In the genomic region with DNA sequence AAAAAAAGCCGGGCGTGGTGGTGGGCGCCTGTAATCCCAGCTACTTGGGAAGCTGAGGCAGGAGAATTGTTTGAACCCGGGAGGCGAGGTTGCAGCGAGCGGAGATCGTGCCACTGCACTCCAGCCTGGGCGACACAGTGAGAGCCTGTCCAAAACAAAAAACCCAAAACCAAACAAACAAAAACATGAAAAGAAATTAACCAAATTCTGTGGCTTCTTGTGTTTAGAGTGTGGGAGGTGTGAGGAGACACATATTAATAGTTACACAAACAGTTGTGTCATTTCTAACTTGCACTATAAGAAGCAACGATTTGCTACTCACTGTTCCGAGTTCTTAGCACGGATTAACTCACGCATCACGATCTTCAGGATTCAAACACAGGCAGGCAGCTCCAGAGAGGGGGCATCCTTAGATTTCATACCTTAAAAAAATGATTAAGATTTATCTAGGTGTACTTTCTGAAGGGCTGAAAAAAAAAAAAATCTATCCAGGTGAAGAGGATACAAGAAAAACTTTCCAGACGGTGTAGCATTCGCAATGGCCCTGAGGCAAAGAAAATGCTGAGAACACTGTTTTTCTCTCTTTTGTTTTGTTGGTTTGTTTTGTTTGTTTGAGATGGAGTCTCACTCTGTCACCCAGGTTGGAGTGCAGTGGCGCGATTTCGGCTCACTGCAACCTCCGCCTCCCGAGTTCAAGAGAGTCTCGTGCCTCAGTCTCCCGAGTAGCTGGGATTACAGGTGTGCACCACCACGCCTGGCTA, we compare ENCODE assay signal across 8 cellular contexts. TPM values are rescaled to one million over a fixed set of nuclear protein-coding genes. Genes with fewer than 3 reads are reported as not detected.
A peak's percentile ranks its signal among the peaks of the same experiment; 100 is the strongest.
DNase-seq lines count a peak whose midpoint lies in the region; ATAC-seq and TF ChIP-seq lines count a peak whose summit lies in the region.

No MANE protein-coding gene starts in this region.

- 39% methylated on average over 13 of the region's 24 CpGs for WGBS in right lobe of liver (ENCODE audit: insufficient coverage, low coverage, low lambda C conversion rate, missing lambda C conversion rate)
- WGBS in transverse colon (ENCODE audit: low coverage in 1 of 2), 2 donors: 65 to 72% methylated on average over 7 to 23 of the region's 24 CpGs
- 57 to 66% methylated on average over 22 to 24 of the region's 24 CpGs for WGBS in aorta, 2 donors

- H3K4me1 Mint-ChIP-seq in activated naive CD8-positive, alpha-beta T cell treated with anti-CD3 and anti-CD28 coated beads, Interleukin-2, amount 10 ng/mL, durations not matched to agents 7 days and 5 days: peaks cover 14% of the 10 kb centered on the region

- H3K27me3 ChIP-seq in right lobe of liver: no peaks in the 10 kb centered on the region
- H3K27me3 ChIP-seq in transverse colon: no peaks in the 10 kb centered on the region
- no peaks in the 10 kb centered on the region for H3K27me3 ChIP-seq in aorta (ENCODE audit: control insufficient read depth in 1 of 2, insufficient read depth in 2 of 2, low read length in 1 of 2)

- peak overlapping the region; percentile 89 for H3K4me3 ChIP-seq in GM12875 (ENCODE audit: low read depth, low read length)
- H3K4me3 ChIP-seq in right lobe of liver: peak overlapping the region; percentile 90 to 94 (median 91)
- peak overlapping the region; percentile 19 to 91 (median 90) for H3K4me3 ChIP-seq in transverse colon
- H3K4me3 ChIP-seq in aorta (ENCODE audit: low read length in 2 of 2): peak overlapping the region in 1 of 2 donors; percentile 91

- intact Hi-C loops in right lobe of liver (cut with DNase I) (no loop called here), transverse colon (cut with DNase I; ENCODE audit: low total_unique reads) (loop anchor here (1.0 kb wide), 1 partner anchor 37 kb away; no protein-coding TSS in a partner anchor), aorta (cut with DNase I) (no loop called here)

- H3K36me3 ChIP-seq in right lobe of liver: no peaks in the 10 kb centered on the region
- no peaks in the 10 kb centered on the region for H3K36me3 ChIP-seq in transverse colon
- no peaks in the 10 kb centered on the region for H3K36me3 ChIP-seq in aorta (ENCODE audit: control insufficient read depth in 1 of 2, insufficient read depth in 2 of 2, low read length in 1 of 2)

- TF ChIP-seq EP300 in transverse colon (IDR thresholded peaks at IDR 0.05; ENCODE audit: low read depth): no peak

- peaks cover 1% of the 10 kb centered on the region for H3K36me3 Mint-ChIP-seq in activated naive CD8-positive, alpha-beta T cell treated with anti-CD3 and anti-CD28 coated beads, Interleukin-2, amount 10 ng/mL, durations not matched to agents 7 days and 5 days

- H3K4me3 Mint-ChIP-seq in activated naive CD8-positive, alpha-beta T cell treated with anti-CD3 and anti-CD28 coated beads, Interleukin-2, amount 10 ng/mL, durations not matched to agents 7 days and 5 days: peak overlapping the region; percentile 88

- no peaks in the 10 kb centered on the region for H3K27me3 Mint-ChIP-seq in activated naive CD8-positive, alpha-beta T cell treated with anti-CD3 and anti-CD28 coated beads, Interleukin-2, amount 10 ng/mL, durations not matched to agents 7 days and 5 days

- DNase-seq in activated naive CD8-positive, alpha-beta T cell treated with anti-CD3 and anti-CD28 coated beads, Interleukin-2, amount 10 ng/mL, durations not matched to agents 7 days and 5 days: no peak
- no peak for DNase-seq in right lobe of liver
- no peak for DNase-seq in transverse colon
- DNase-seq in aorta: no peak

- TF ChIP-seq CTCF in GM12875 (IDR thresholded peaks at IDR 0.05; ENCODE audit: borderline replicate concordance, insufficient read depth, low read depth, low read length) (no peak), right lobe of liver (IDR thresholded peaks at IDR 0.05) (no peak), transverse colon (IDR thresholded peaks at IDR 0.05) (no peak)

- H3K9me3 Mint-ChIP-seq in activated naive CD8-positive, alpha-beta T cell treated with anti-CD3 and anti-CD28 coated beads, Interleukin-2, amount 10 ng/mL, durations not matched to agents 7 days and 5 days: no peaks in the 10 kb centered on the region

- POLR2A ChIA-PET in activated naive CD8-positive, alpha-beta T cell treated with anti-CD3 and anti-CD28 coated beads, Interleukin-2, amount 10 ng/mL, durations not matched to agents 7 days and 5 days (lab: Charles Lee): interaction anchor here (0.6 to 2.4 kb wide), 19 partner anchors 9 to 1740 kb away, joined by 3 to 13 read pairs (median 4); a partner anchor contains a TSS

- H3K9me3 ChIP-seq in right lobe of liver: no peaks in the 10 kb centered on the region
- no peaks in the 10 kb centered on the region for H3K9me3 ChIP-seq in transverse colon
- no peaks in the 10 kb centered on the region for H3K9me3 ChIP-seq in aorta (ENCODE audit: control insufficient read depth, low read length)

- peak; percentile 44 for ATAC-seq in HG02973 (IDR thresholded peaks at IDR 0.05; ENCODE audit: unreplicated experiment)
- ATAC-seq in activated naive CD8-positive, alpha-beta T cell treated with anti-CD3 and anti-CD28 coated beads, Interleukin-2, amount 10 ng/mL, durations not matched to agents 7 days and 5 days (ENCODE audit: low read depth): no peak
- no peak for ATAC-seq in right lobe of liver
- no peak for ATAC-seq in HG03469 (IDR thresholded peaks at IDR 0.05; ENCODE audit: unreplicated experiment)
- ATAC-seq in GM18868 (IDR thresholded peaks at IDR 0.05; ENCODE audit: unreplicated experiment): no peak
- ATAC-seq in aorta (ENCODE audit: low FRiP score): no peak

- TF ChIP-seq POLR2A in right lobe of liver (IDR thresholded peaks at IDR 0.05) (no peak), transverse colon (IDR thresholded peaks at IDR 0.05) (no peak)

- peak overlapping the region; percentile 85 for H3K27ac Mint-ChIP-seq in activated naive CD8-positive, alpha-beta T cell treated with anti-CD3 and anti-CD28 coated beads, Interleukin-2, amount 10 ng/mL, durations not matched to agents 7 days and 5 days

- H3K27ac ChIP-seq in right lobe of liver (peak overlapping the region; percentile 97 to 99 (median 98)), transverse colon (peak overlapping the region; percentile 90 to 96 (median 93)), aorta (ENCODE audit: low read depth in 1 of 2, low read length in 2 of 2) (no peak overlapping the region)

- in situ Hi-C loops in transverse colon (cut with MboI; ENCODE audit: low pct_ligation_motif_present in 1 of 4, low pct_unique_long_range_greater_than_20kb in 1 of 4, low sequenced_read_pairs in 3 of 4): no loop called here

- H3K4me1 ChIP-seq in right lobe of liver (peaks cover 0 to 18% (median 0%) of the 10 kb centered on the region in 4 donors), transverse colon (peaks cover 0 to 14% (median 7%) of the 10 kb centered on the region in 4 donors), aorta (ENCODE audit: control insufficient read depth in 1 of 2, insufficient read depth in 2 of 2, low read length in 2 of 2) (peaks cover 0 to 1% of the 10 kb centered on the region in 2 donors)

RNA-seq across cellular contexts. Expression of a gene that starts 0.7 kb away (rescaled TPM):
- 10 to 100 TPM; 35.4 to 37.2 TPM for total RNA-seq in activated naive CD8-positive, alpha-beta T cell treated with anti-CD3 and anti-CD28 coated beads, Interleukin-2, amount 10 ng/mL, durations not matched to agents 7 days and 5 days
- 100 to 1,000 TPM; 143 to 178 (median 160) TPM for total RNA-seq in right lobe of liver
- 10 to 100 TPM; 59.8 to 83.4 (median 60.7) TPM for total RNA-seq in transverse colon
- 10 to 100 TPM; 22.4 to 36.8 TPM for total RNA-seq in aorta
- 10 to 100 TPM; 30.9 to 35.2 TPM for polyA plus RNA-seq in aorta

RNA-seq across cellular contexts. Expression of a gene that starts 25.4 kb away (rescaled TPM):
- 10 to 100 TPM; 18.6 to 19.4 TPM for total RNA-seq in activated naive CD8-positive, alpha-beta T cell treated with anti-CD3 and anti-CD28 coated beads, Interleukin-2, amount 10 ng/mL, durations not matched to agents 7 days and 5 days
- total RNA-seq in right lobe of liver (10 to 100 TPM; 25.9 to 46.9 (median 42.0) TPM), transverse colon (100 to 1,000 TPM in 2 of 4 donors, 10 to 100 TPM in 2; 28.5 to 166 (median 124) TPM), aorta (10 to 100 TPM; 13.6 to 18.5 TPM)
- 10 to 100 TPM in 1 of 2 donors, 1 to 10 TPM in 1; 9.9 to 23.2 TPM for polyA plus RNA-seq in aorta

RNA-seq across cellular contexts. Expression of a gene that starts 35.0 kb away (rescaled TPM):
- total RNA-seq in activated naive CD8-positive, alpha-beta T cell treated with anti-CD3 and anti-CD28 coated beads, Interleukin-2, amount 10 ng/mL, durations not matched to agents 7 days and 5 days: 10 to 100 TPM; 67.0 to 82.5 TPM
- total RNA-seq in right lobe of liver (10 to 100 TPM; 28.1 to 69.8 (median 32.6) TPM), transverse colon (100 to 1,000 TPM in 1 of 4 donors, 10 to 100 TPM in 3; 23.1 to 110 (median 84.4) TPM), aorta (10 to 100 TPM; 30.0 to 31.2 TPM)
- 10 to 100 TPM; 17.3 to 32.5 TPM for polyA plus RNA-seq in aorta

RNA-seq across cellular contexts. Expression of a gene that starts 42.1 kb away (rescaled TPM):
- 10 to 100 TPM; 17.2 to 19.6 TPM for total RNA-seq in activated naive CD8-positive, alpha-beta T cell treated with anti-CD3 and anti-CD28 coated beads, Interleukin-2, amount 10 ng/mL, durations not matched to agents 7 days and 5 days
- total RNA-seq in right lobe of liver: 10 to 100 TPM; 37.1 to 54.7 (median 45.1) TPM
- 100 to 1,000 TPM in 2 of 4 donors, 10 to 100 TPM in 2; 30.4 to 231 (median 92.9) TPM for total RNA-seq in transverse colon
- 10 to 100 TPM; 26.0 to 35.4 TPM for total RNA-seq in aorta
- polyA plus RNA-seq in aorta: 10 to 100 TPM; 31.2 to 36.6 TPM

RNA-seq across cellular contexts. Expression of a gene that starts 47.7 kb away (rescaled TPM):
- total RNA-seq in activated naive CD8-positive, alpha-beta T cell treated with anti-CD3 and anti-CD28 coated beads, Interleukin-2, amount 10 ng/mL, durations not matched to agents 7 days and 5 days: 10 to 100 TPM; 64.0 to 64.5 TPM
- 10 to 100 TPM; 22.9 to 34.7 (median 30.6) TPM for total RNA-seq in right lobe of liver
- total RNA-seq in transverse colon: 10 to 100 TPM; 36.7 to 40.6 (median 38.9) TPM
- total RNA-seq in aorta: 10 to 100 TPM; 34.9 to 39.8 TPM
- 10 to 100 TPM; 33.9 to 40.3 TPM for polyA plus RNA-seq in aorta

Comparison
In these comparisons a context has a peak if more than half of its experiments do, and no peak if none do; other contexts are left out.
1. H3K27ac ChIP-seq: peak in right lobe of liver (3 of 3) and transverse colon (4 of 4); none in aorta (0 of 2).